8 cellular contexts compared by ENCODE assay signal in the genomic region with DNA sequence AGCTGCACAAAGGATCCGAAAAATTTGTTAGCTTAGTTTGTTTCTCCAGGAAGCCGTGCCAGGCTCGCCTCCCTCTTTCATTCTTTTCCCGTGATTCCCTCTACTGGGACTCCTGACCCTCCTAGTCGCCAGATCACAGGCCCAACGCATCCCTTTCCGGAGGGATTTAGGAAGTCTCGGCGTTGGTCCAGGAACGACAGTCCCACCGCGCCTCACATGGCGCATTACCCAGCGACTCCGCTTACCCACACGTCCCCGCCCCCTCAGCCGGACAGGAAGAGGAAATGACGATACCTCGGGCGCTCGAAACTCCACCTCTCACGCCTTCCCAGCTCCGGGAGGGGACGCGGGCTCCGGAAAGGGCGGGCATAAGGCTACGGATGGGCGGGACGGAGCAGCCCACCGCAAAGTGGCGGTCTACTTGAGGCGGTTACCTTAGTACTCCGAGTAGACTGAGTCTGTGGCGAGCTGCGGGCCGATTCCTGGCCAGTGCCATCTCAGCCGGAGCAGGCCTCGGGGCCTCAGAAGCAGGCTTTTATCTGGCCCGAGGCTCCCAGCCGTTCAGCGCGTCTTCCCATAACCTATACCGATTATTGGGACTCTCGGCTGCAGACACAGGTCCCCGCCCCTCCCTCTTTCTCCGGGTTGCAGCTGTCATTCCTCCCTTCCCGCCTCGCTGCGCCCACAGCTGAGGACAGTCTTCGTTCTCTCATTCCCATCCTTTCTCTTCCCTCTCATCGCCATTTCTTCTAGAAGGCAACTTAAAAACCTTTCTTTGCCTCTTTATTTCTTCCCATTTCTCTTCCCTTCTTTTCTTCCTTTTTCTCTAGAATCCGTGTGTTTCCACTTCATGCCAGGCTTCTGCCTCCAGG. TPM values are rescaled to one million over a fixed set of nuclear protein-coding genes. Genes with fewer than 3 reads are reported as not detected.
DNase-seq lines count a peak whose midpoint lies in the region; ATAC-seq and TF ChIP-seq lines count a peak whose summit lies in the region.

A gene with protein sequence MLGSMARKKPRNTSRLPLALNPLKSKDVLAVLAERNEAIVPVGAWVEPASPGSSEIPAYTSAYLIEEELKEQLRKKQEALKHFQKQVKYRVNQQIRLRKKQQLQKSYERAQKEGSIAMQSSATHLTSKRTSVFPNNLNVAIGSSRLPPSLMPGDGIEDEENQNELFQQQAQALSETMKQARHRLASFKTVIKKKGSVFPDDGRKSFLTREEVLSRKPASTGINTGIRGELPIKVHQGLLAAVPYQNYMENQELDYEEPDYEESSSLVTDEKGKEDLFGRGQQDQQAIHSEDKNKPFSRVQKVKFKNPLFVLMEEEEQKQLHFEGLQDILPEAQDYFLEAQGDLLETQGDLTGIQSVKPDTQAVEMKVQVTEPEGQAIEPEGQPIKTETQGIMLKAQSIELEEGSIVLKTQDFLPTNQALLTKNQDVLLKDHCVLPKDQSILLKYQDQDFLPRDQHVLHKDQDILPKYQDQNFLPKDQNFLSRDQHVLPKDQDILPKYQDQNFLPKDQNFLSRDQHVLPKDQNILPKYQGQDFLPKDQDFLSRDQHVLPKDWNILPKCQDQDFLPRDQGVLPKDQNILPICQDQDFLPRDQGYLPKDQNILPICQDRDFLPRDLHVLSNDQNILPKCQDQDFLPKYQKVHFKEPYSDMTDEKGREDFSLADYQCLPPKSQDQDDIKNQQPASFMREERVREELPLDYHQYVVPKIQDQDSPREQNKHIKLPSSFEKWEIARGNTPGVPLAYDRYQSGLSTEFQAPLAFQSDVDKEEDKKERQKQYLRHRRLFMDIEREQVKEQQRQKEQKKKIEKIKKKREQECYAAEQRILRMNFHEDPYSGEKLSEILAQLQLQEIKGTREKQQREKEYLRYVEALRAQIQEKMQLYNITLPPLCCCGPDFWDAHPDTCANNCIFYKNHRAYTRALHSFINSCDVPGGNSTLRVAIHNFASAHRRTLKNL (plus strand): TSS at position 450 of the 872 bp plus-strand sequence. CDS start 531 bp downstream, outside the sequence.

- TF ChIP-seq POLR2A in transverse colon (IDR thresholded peaks at IDR 0.05), result peak; percentile 85

- H3K27me3 ChIP-seq in cardiac muscle cell, result peaks cover 23% of the 10 kb centered on the region
- H3K27me3 ChIP-seq in parathyroid adenoma (ENCODE audit: control insufficient read depth, insufficient read depth, low read length), result no peaks in the 10 kb centered on the region
- H3K27me3 ChIP-seq in transverse colon, result peaks cover 8% of the 10 kb centered on the region

- no peaks in the 10 kb centered on the region for H3K79me2 ChIP-seq in parathyroid adenoma

- peak within 1 kb of the TSS; percentile 93 for H2AFZ ChIP-seq in parathyroid adenoma

- ATAC-seq in HG02623 (IDR thresholded peaks at IDR 0.05; ENCODE audit: unreplicated experiment), result peak; percentile 99

- DNase-seq in GM10266 (ENCODE audit: extremely low spot score) (peak; percentile 88), NCI-H1105 (lab: John Stamatoyannopoulos, UW) (peak; percentile 100), SKM-1 (lab: John Stamatoyannopoulos, UW; ENCODE audit: unreplicated experiment) (peak; percentile 92), cardiac muscle cell (ENCODE audit: low read depth in 1 of 2, low spot score in 1 of 2) (peak; percentile 98), transverse colon (peak; percentile 97)
- peak; percentile 90 for DNase-seq in activated naive CD8-positive, alpha-beta T cell treated with anti-CD3 and anti-CD28 coated beads, Interleukin-2, amount 50 U/mL, for 16 hours (ENCODE audit: low read depth, low spot score)

- H3K9ac ChIP-seq in parathyroid adenoma, result peak within 1 kb of the TSS; percentile 53

- in situ Hi-C loops in transverse colon (cut with MboI; ENCODE audit: low pct_ligation_motif_present in 1 of 4, low pct_unique_long_range_greater_than_20kb in 1 of 4, low sequenced_read_pairs in 3 of 4), result loop anchor here (10.0 to 25.0 kb wide), 4 partner anchors 161 to 458 kb away; a partner anchor contains a TSS

- intact Hi-C loops in transverse colon (cut with DNase I; ENCODE audit: low total_unique reads), result loop anchor here (10.0 kb wide), 1 partner anchor 161 kb away; a partner anchor contains a TSS

- H3K4me2 ChIP-seq in parathyroid adenoma (ENCODE audit: low read length), result peak within 1 kb of the TSS; percentile 86

- H3K9me3 ChIP-seq in cardiac muscle cell (ENCODE audit: low read depth), result no peaks in the 10 kb centered on the region
- no peaks in the 10 kb centered on the region for H3K9me3 ChIP-seq in parathyroid adenoma (ENCODE audit: control insufficient read depth, low read length)
- no peaks in the 10 kb centered on the region for H3K9me3 ChIP-seq in transverse colon

- H3K4me3 ChIP-seq in cardiac muscle cell (peak within 1 kb of the TSS; percentile 62), parathyroid adenoma (ENCODE audit: low read depth, low read length) (peak within 1 kb of the TSS; percentile 73), transverse colon (peak within 1 kb of the TSS; percentile 56 to 86 (median 68))

- TF ChIP-seq CTCF in GM10266 (IDR thresholded peaks at IDR 0.05; ENCODE audit: control insufficient read depth, insufficient read depth, low read depth, missing control alignments), result no peak
- TF ChIP-seq CTCF in cardiac muscle cell (IDR thresholded peaks at IDR 0.05; ENCODE audit: low read depth, low read length), result no peak
- TF ChIP-seq CTCF in parathyroid adenoma (IDR thresholded peaks at IDR 0.05), result no peak
- no peak for TF ChIP-seq CTCF in transverse colon (IDR thresholded peaks at IDR 0.05)

- no peak for TF ChIP-seq EP300 in transverse colon (IDR thresholded peaks at IDR 0.05; ENCODE audit: low read depth)

- 1 to 2% methylated on average over 11 to 52 of the region's 54 CpGs for WGBS in transverse colon (ENCODE audit: low coverage in 1 of 2), 2 donors

- H3K4me1 ChIP-seq in cardiac muscle cell (ENCODE audit: low read depth), result peaks cover 6% of the 10 kb centered on the region
- H3K4me1 ChIP-seq in parathyroid adenoma, result no peaks in the 10 kb centered on the region
- H3K4me1 ChIP-seq in transverse colon, result peaks cover 0 to 13% (median 2%) of the 10 kb centered on the region in 4 donors

- H3K27ac ChIP-seq in cardiac muscle cell (peak within 1 kb of the TSS; percentile 87), parathyroid adenoma (peak within 1 kb of the TSS; percentile 80), transverse colon (peak within 1 kb of the TSS; percentile 74 to 86 (median 82))

- H3K36me3 ChIP-seq in cardiac muscle cell, result no peaks in the 10 kb centered on the region
- no peaks in the 10 kb centered on the region for H3K36me3 ChIP-seq in parathyroid adenoma (ENCODE audit: control insufficient read depth, insufficient read depth, low read length)
- no peaks in the 10 kb centered on the region for H3K36me3 ChIP-seq in transverse colon

RNA-seq across cellular contexts. Expression of the gene that starts here (rescaled TPM):
- total RNA-seq in cardiac muscle cell (0.95 and 2.2 TPM in 2 replicates), transverse colon (under 1 TPM in 3 of 4 donors, not detected in 1; 0.64 to 0.82 (median 0.75) TPM)
- 0.59 and 2.2 TPM in 2 replicates for polyA plus RNA-seq in cardiac muscle cell

Comparison
In these comparisons a context has a peak if more than half of its experiments do, and no peak if none do; other contexts are left out.
1. Peak in every context shown above with its lines: DNase-seq, ATAC-seq, H3K4me3 ChIP-seq and H3K27ac ChIP-seq.
2. Peak in DNase-seq, H3K4me3 ChIP-seq and H3K27ac ChIP-seq in transverse colon; RNA of the gene not detected or under 1 TPM.